In the genomic region with DNA sequence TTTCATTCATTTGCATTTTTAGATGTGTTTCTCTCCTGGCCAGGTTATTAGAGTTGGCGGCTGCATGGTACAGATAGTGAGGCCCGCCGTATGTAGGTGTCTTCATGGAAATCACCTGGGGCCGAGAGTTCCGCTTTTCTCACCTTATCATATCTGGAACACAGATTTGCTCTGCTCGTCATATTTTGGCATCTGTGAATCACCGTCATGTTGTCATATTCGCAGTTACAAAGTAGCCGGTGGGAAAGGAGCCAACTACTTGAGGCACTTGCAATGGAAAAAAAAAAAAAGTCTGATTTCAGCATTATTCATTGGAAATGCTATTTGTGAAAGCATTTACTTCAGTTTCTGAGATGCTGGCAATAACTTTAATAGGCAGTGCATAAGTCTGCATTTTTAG, we compare ENCODE assay signal across 21 cellular contexts.
DNase-seq lines count a peak whose midpoint lies in the region; ATAC-seq and TF ChIP-seq lines count a peak whose summit lies in the region.
"Had no signal": no experiment of that assay in that cellular context is flagged by ENCODE, and none has a peak within 500 bp of the region (broad histone marks: within the 10 kb centered on the region; RNA-seq: fewer than 3 reads in every experiment).

No MANE protein-coding gene starts in this region.

- no peaks in the 10 kb centered on the region for H3F3A ChIP-seq in PC-3 (ENCODE audit: low read length, unreplicated experiment)

- no peaks in the 10 kb centered on the region for H4K20me1 ChIP-seq in PC-3 (ENCODE audit: low read length)
- H4K20me1 ChIP-seq: BLaER1 had no signal

- H3K4me1 Mint-ChIP-seq in MCF 10A (ENCODE audit: insufficient read depth, unreplicated experiment), result peaks cover 6% of the 10 kb centered on the region
- no peaks in the 10 kb centered on the region for H3K4me1 Mint-ChIP-seq in osteocyte (ENCODE audit: unreplicated experiment)
- H3K4me1 Mint-ChIP-seq: CD4-positive, CD25-positive, alpha-beta regulatory T cell had no signal

- CTCF ChIA-PET in MCF 10A (lab: Yijun Ruan, JAX), result interaction anchor here (0.6 to 1.0 kb wide), 2 partner anchors 12 to 24 kb away, joined by 3 to 4 read pairs; no protein-coding TSS in a partner anchor
- CTCF ChIA-PET in PC-3 (lab: Charles Lee), result no interaction called here

- H3K27me3 ChIP-seq in breast epithelium, result no peaks in the 10 kb centered on the region
- no peaks in the 10 kb centered on the region for H3K27me3 ChIP-seq in PC-3 (ENCODE audit: low read length)
- no peaks in the 10 kb centered on the region for H3K27me3 ChIP-seq in adrenal gland
- H3K27me3 ChIP-seq in foreskin keratinocyte, result no peaks in the 10 kb centered on the region
- H3K27me3 ChIP-seq: BLaER1 had no signal

- no peaks in the 10 kb centered on the region for H3K9me3 ChIP-seq in breast epithelium
- no peaks in the 10 kb centered on the region for H3K9me3 ChIP-seq in PC-3 (ENCODE audit: low read length)
- H3K9me3 ChIP-seq in adrenal gland (replicated peaks in 1 of 3), result no peaks in the 10 kb centered on the region
- H3K9me3 ChIP-seq: BLaER1, Caco-2 had no signal

- no peak overlapping the region for H3K4me3 ChIP-seq in breast epithelium
- H3K4me3 ChIP-seq in PC-3 (ENCODE audit: low read length), result no peak overlapping the region
- no peak overlapping the region for H3K4me3 ChIP-seq in adrenal gland
- H3K4me3 ChIP-seq: BLaER1, GM12878, GM23248 had no signal

- POLR2A ChIA-PET in MCF 10A (lab: Yijun Ruan, JAX), result no interaction called here
- POLR2A ChIA-PET in PC-3 (lab: Charles Lee; ENCODE audit: unreplicated experiment), result no interaction called here

- H3K9me3 Mint-ChIP-seq in MCF 10A (ENCODE audit: unreplicated experiment), result no peaks in the 10 kb centered on the region
- H3K9me3 Mint-ChIP-seq in osteocyte (ENCODE audit: unreplicated experiment), result no peaks in the 10 kb centered on the region
- H3K9me3 Mint-ChIP-seq: CD8-positive, alpha-beta T cell had no signal

- H2AFZ ChIP-seq in PC-3 (ENCODE audit: low read length), result no peak overlapping the region
- H2AFZ ChIP-seq: GM23248 had no signal

- H3K9ac ChIP-seq in PC-3 (ENCODE audit: low read length), result no peak overlapping the region
- H3K9ac ChIP-seq: BLaER1, GM23248 had no signal

- no peaks in the 10 kb centered on the region for H3K79me2 ChIP-seq in PC-3 (ENCODE audit: low read length)

- no peak for TF ChIP-seq POLR2A in breast epithelium (IDR thresholded peaks at IDR 0.05)
- no peak for TF ChIP-seq POLR2A in adrenal gland (IDR thresholded peaks at IDR 0.05)

- ATAC-seq in PC-3 (no peak), foreskin keratinocyte (peak; percentile 61), GM21576 (IDR thresholded peaks at IDR 0.05; ENCODE audit: unreplicated experiment) (no peak)
- ATAC-seq: CD8-positive, alpha-beta T cell; GM12878 had no signal

- H3K9me2 ChIP-seq in PC-3 (replicated peaks; ENCODE audit: low read length), result no peaks in the 10 kb centered on the region

- no peaks in the 10 kb centered on the region for H3K36me3 Mint-ChIP-seq in MCF 10A (ENCODE audit: insufficient read depth, unreplicated experiment)
- no peaks in the 10 kb centered on the region for H3K36me3 Mint-ChIP-seq in osteocyte (ENCODE audit: unreplicated experiment)
- H3K36me3 Mint-ChIP-seq: CD4-positive, CD25-positive, alpha-beta regulatory T cell; CD8-positive, alpha-beta T cell had no signal

- H3K36me3 ChIP-seq in breast epithelium, result no peaks in the 10 kb centered on the region
- no peaks in the 10 kb centered on the region for H3K36me3 ChIP-seq in PC-3 (ENCODE audit: low read depth, low read length)
- H3K36me3 ChIP-seq in adrenal gland (replicated peaks in 1 of 2), result no peaks in the 10 kb centered on the region
- H3K36me3 ChIP-seq: BLaER1 had no signal

- no peak overlapping the region for H3K27ac Mint-ChIP-seq in MCF 10A (ENCODE audit: low read depth, unreplicated experiment)
- H3K27ac Mint-ChIP-seq in osteocyte (ENCODE audit: unreplicated experiment), result no peak overlapping the region
- H3K27ac Mint-ChIP-seq: CD4-positive, CD25-positive, alpha-beta regulatory T cell; CD8-positive, alpha-beta T cell had no signal

- H3K4me1 ChIP-seq in breast epithelium (no peaks in the 10 kb centered on the region), PC-3 (ENCODE audit: insufficient read depth, low read length) (no peaks in the 10 kb centered on the region), adrenal gland (replicated peaks in 1 of 2) (no peaks in the 10 kb centered on the region), foreskin keratinocyte (no peaks in the 10 kb centered on the region)
- H3K4me1 ChIP-seq: BLaER1, Caco-2 had no signal

- H3K4me2 ChIP-seq in PC-3 (ENCODE audit: low read length), result no peak overlapping the region
- H3K4me2 ChIP-seq: BLaER1 had no signal

- 62 to 80% (median 71%) methylated on average over 9 of the region's 9 CpGs for WGBS in adrenal gland, 4 donors

- peak; percentile 74 for DNase-seq in MCF 10A (ENCODE audit: unreplicated experiment)
- no peak for DNase-seq in breast epithelium (ENCODE audit: low spot score in 2 of 2)
- DNase-seq in PC-3, result peak; percentile 7
- DNase-seq in adrenal gland, result peak; percentile 51 to 83 (median 68)
- peak; percentile 9 to 29 for DNase-seq in foreskin keratinocyte
- DNase-seq in activated CD4-positive, alpha-beta T cell treated with anti-CD3 and anti-CD28 coated beads for 1 hour, result no peak
- DNase-seq in osteocyte (ENCODE audit: extremely low spot score, unreplicated experiment), result no peak
- DNase-seq: Caco-2; CD4-positive, CD25-positive, alpha-beta regulatory T cell; CD8-positive, alpha-beta T cell; DMS153; DND-41; EL; GDM1; GM23248; H7; HCEC 1CT had no signal

- BruUV-seq in MCF 10A (replicated peaks; lab: Mats Ljungman, UMichigan) (no TSS peak), PC-3 (replicated peaks; lab: Mats Ljungman, UMichigan) (no TSS peak)

- TF ChIP-seq CTCF in MCF 10A (IDR thresholded peaks at IDR 0.05; ENCODE audit: unreplicated experiment) (no peak), breast epithelium (IDR thresholded peaks at IDR 0.05) (no peak), PC-3 (conservative IDR thresholded peaks at IDR 0.05; ENCODE audit: low read depth, low read length) (no peak), adrenal gland (IDR thresholded peaks at IDR 0.05) (no peak), foreskin keratinocyte (conservative IDR thresholded peaks at IDR 0.05) (no peak), osteocyte (IDR thresholded peaks at IDR 0.05) (no peak)

- H3K4me3 Mint-ChIP-seq in MCF 10A (ENCODE audit: unreplicated experiment) (peak overlapping the region; percentile 8), osteocyte (ENCODE audit: unreplicated experiment) (no peak overlapping the region)
- H3K4me3 Mint-ChIP-seq: CD4-positive, CD25-positive, alpha-beta regulatory T cell; CD8-positive, alpha-beta T cell had no signal

- H3K27me3 Mint-ChIP-seq in MCF 10A (ENCODE audit: insufficient read depth, unreplicated experiment) (no peaks in the 10 kb centered on the region), osteocyte (ENCODE audit: unreplicated experiment) (no peaks in the 10 kb centered on the region)
- H3K27me3 Mint-ChIP-seq: CD4-positive, CD25-positive, alpha-beta regulatory T cell had no signal

- intact Hi-C loops in MCF 10A (cut with micrococcal nuclease) (no loop called here), breast epithelium (cut with DNase I; ENCODE audit: low total_unique reads) (no loop called here), PC-3 (cut with micrococcal nuclease) (no loop called here), adrenal gland (cut with DNase I) (no loop called here)

- no peak overlapping the region for H3K27ac ChIP-seq in breast epithelium
- H3K27ac ChIP-seq in PC-3 (ENCODE audit: low read length), result no peak overlapping the region
- H3K27ac ChIP-seq in adrenal gland, result no peak overlapping the region
- H3K27ac ChIP-seq in foreskin keratinocyte, result no peak overlapping the region
- H3K27ac ChIP-seq: BLaER1, C4-2B, GM23248 had no signal

Comparison
In these comparisons a context has a peak if more than half of its experiments do, and no peak if none do; other contexts are left out.
1. DNase-seq: peak in MCF 10A (single experiment), PC-3 (single experiment), adrenal gland (7 of 7) and foreskin keratinocyte (2 of 2); none in breast epithelium (0 of 2), activated CD4-positive, alpha-beta T cell treated with anti-CD3 and anti-CD28 coated beads for 1 hour (single experiment) and osteocyte (single experiment).